11 cellular contexts compared by ENCODE assay signal in genomic region chr15:35874260-35874905, GRCh38.
A peak's percentile ranks its signal among the peaks of the same experiment; 100 is the strongest.
DNase-seq lines count a peak whose midpoint lies in the region; ATAC-seq and TF ChIP-seq lines count a peak whose summit lies in the region.
"Had no signal": no experiment of that assay in that cellular context is flagged by ENCODE, and none has a peak within 500 bp of the region (broad histone marks: within the 10 kb centered on the region; RNA-seq: fewer than 3 reads in every experiment).

No MANE protein-coding gene starts in this region.

- H3K36me3 ChIP-seq in A673 (ENCODE audit: insufficient read depth, low read length, poor library complexity, severe bottlenecking) (no peaks in the 10 kb centered on the region), HEK293 (ENCODE audit: control insufficient read depth in 2 of 2, insufficient read depth in 1 of 2, low read length in 2 of 2) (no peaks in the 10 kb centered on the region), Caco-2 (ENCODE audit: control insufficient read depth, insufficient read depth, low read length) (no peaks in the 10 kb centered on the region)
- H3K36me3 ChIP-seq: neutrophil had no signal

- H3K27me3 ChIP-seq in A673 (replicated peaks; ENCODE audit: insufficient read depth, low read depth, low read length, poor library complexity) (no peaks in the 10 kb centered on the region), Caco-2 (replicated peaks; ENCODE audit: control insufficient read depth, insufficient read depth, low read length) (no peaks in the 10 kb centered on the region)
- H3K27me3 ChIP-seq: neutrophil had no signal

- intact Hi-C loops in A673 (cut with micrococcal nuclease; ENCODE audit: unreplicated experiment) (no loop called here), Caco-2 (cut with micrococcal nuclease; ENCODE audit: unreplicated experiment) (no loop called here)

- no peak overlapping the region for H3K4me3 Mint-ChIP-seq in Caco-2 (ENCODE audit: unreplicated experiment)
- H3K4me3 Mint-ChIP-seq: CD14-positive monocyte, H9 had no signal

- H3K9me3 Mint-ChIP-seq in Caco-2 (ENCODE audit: unreplicated experiment), result peaks cover 6% of the 10 kb centered on the region
- H3K9me3 Mint-ChIP-seq: H9 had no signal

- H3K27ac ChIP-seq in A673 (ENCODE audit: low read depth, low read length, poor library complexity, severe bottlenecking), result no peak overlapping the region
- H3K27ac ChIP-seq in HEK293 (ENCODE audit: extremely low read depth, low read depth, low read length), result no peak overlapping the region
- H3K27ac ChIP-seq: neutrophil had no signal

- no peak for ATAC-seq in SK-N-SH treated with all-trans-retinoic acid at 6 μM for 48 hours

- TF ChIP-seq CTCF in A673 (conservative IDR thresholded peaks at IDR 0.05; ENCODE audit: low read depth, low read length) (no peak), HEK293 (tag by site-specific recombination; IDR thresholded peaks at IDR 0.05) (no peak), fibroblast of villous mesenchyme (IDR thresholded peaks at IDR 0.05; ENCODE audit: insufficient read depth, low read depth, low read length) (no peak), Caco-2 (IDR thresholded peaks at IDR 0.05; ENCODE audit: insufficient read depth in 1 of 2, low read depth in 1 of 2, low read length in 1 of 2, severe bottlenecking in 1 of 2, unreplicated experiment in 1 of 2) (no peak)

- H3K4me3 ChIP-seq in A673 (ENCODE audit: low read depth, low read length, poor library complexity, severe bottlenecking) (no peak overlapping the region), HEK293 (ENCODE audit: low read depth, low read length) (no peak overlapping the region), fibroblast of villous mesenchyme (ENCODE audit: low read depth, low read length) (no peak overlapping the region), Caco-2 (ENCODE audit: low read depth, low read length) (no peak overlapping the region)

- no peaks in the 10 kb centered on the region for H3K4me1 Mint-ChIP-seq in Caco-2 (ENCODE audit: low read depth, unreplicated experiment)
- H3K4me1 Mint-ChIP-seq: CD14-positive monocyte had no signal

- H3K36me3 Mint-ChIP-seq in Caco-2 (ENCODE audit: insufficient read depth, unreplicated experiment), result no peaks in the 10 kb centered on the region
- H3K36me3 Mint-ChIP-seq: CD14-positive monocyte had no signal

- POLR2A ChIA-PET in A673 (lab: Charles Lee; ENCODE audit: low non-redundant PET) (no interaction called here), HEK293 (lab: Yijun Ruan, JAX) (no interaction called here), Caco-2 (lab: Charles Lee) (no interaction called here)

- CTCF ChIA-PET in A673 (lab: Charles Lee) (no interaction called here), HEK293 (lab: Yijun Ruan, JAX) (interaction anchor here (0.6 kb wide), 1 partner anchor 26 kb away, joined by 3 read pairs; no protein-coding TSS in a partner anchor), Caco-2 (lab: Charles Lee) (no interaction called here)

- DNase-seq in A673 (ENCODE audit: low spot score) (peak; percentile 66), fibroblast of villous mesenchyme (ENCODE audit: low read depth) (peak; percentile 62), NCI-H2171 (lab: John Stamatoyannopoulos, UW) (no peak), SHP77 (lab: John Stamatoyannopoulos, UW) (no peak), GF-D8 (lab: John Stamatoyannopoulos, UW) (no peak), Caco-2 (no peak)
- DNase-seq: H9 had no signal

- H3K27me3 Mint-ChIP-seq in Caco-2 (ENCODE audit: insufficient read depth, unreplicated experiment), result no peaks in the 10 kb centered on the region

- H3K9me3 ChIP-seq in A673 (ENCODE audit: low read depth, low read length, poor library complexity, severe bottlenecking) (no peaks in the 10 kb centered on the region), HEK293 (ENCODE audit: control insufficient read depth, insufficient read depth, low read depth, low read length) (no peaks in the 10 kb centered on the region), Caco-2 (no peaks in the 10 kb centered on the region)
- H3K9me3 ChIP-seq: neutrophil had no signal

- H3K4me1 ChIP-seq in A673 (ENCODE audit: insufficient read depth, low read length, poor library complexity, severe bottlenecking) (peaks cover 22% of the 10 kb centered on the region), HEK293 (ENCODE audit: control insufficient read depth, insufficient read depth, low read length) (no peaks in the 10 kb centered on the region; the same call in 1 of the 2 replicates), Caco-2 (no peaks in the 10 kb centered on the region)

- no peak overlapping the region for H3K27ac Mint-ChIP-seq in Caco-2 (ENCODE audit: unreplicated experiment)
- H3K27ac Mint-ChIP-seq: CD14-positive monocyte, H9 had no signal

- BruUV-seq in A673 (replicated peaks; lab: Mats Ljungman, UMichigan) (no TSS peak), Caco-2 (replicated peaks; lab: Mats Ljungman, UMichigan) (no TSS peak)

TF ChIP-seq in HEK293, 187 proteins besides CTCF, POLR2A, EP300 and RAD21 (continues in another document):
- no peak for TF ChIP-seq KLF9 (tag by site-specific recombination; IDR thresholded peaks at IDR 0.05; ENCODE audit: low read depth)
- TF ChIP-seq HOXD13 (CRISPR knock-in tag; IDR thresholded peaks at IDR 0.05; ENCODE audit: borderline replicate concordance), result no peak
- TF ChIP-seq MYNN (tag by site-specific recombination; IDR thresholded peaks at IDR 0.05; ENCODE audit: borderline replicate concordance), result no peak
- TF ChIP-seq ZNF629 (tag by site-specific recombination; IDR thresholded peaks at IDR 0.05), result no peak
- 0 out of 2 replicates have a peak, but pooled peaks have one; percentile 16 for TF ChIP-seq ZNF660 (tag by site-specific recombination; IDR thresholded peaks at IDR 0.05)

TF ChIP-seq in SK-N-SH treated with all-trans-retinoic acid at 6 μM for 48 hours, 23 proteins besides CTCF, POLR2A, EP300 and RAD21:
- no peak for TF ChIP-seq TSHZ2 (CRISPR knock-in tag; IDR thresholded peaks at IDR 0.05)
- peak; percentile 45; the same call in 1 of the 2 replicates for TF ChIP-seq ZFP3 (CRISPR knock-in tag; IDR thresholded peaks at IDR 0.05)
- TF ChIP-seq ISL1 (CRISPR knock-in tag; IDR thresholded peaks at IDR 0.05), result 0 out of 2 replicates have a peak, but pooled peaks have one; percentile 22

Comparison
In these comparisons a context has a peak if more than half of its experiments do, and no peak if none do; other contexts are left out.
1. DNase-seq: peak in A673 (single experiment) and fibroblast of villous mesenchyme (single experiment); none in NCI-H2171 (single experiment), SHP77 (0 of 2), GF-D8 (single experiment) and Caco-2 (0 of 2).